9 cellular contexts compared by ENCODE assay signal in genomic region chr1:164651378-164651951, GRCh38.
DNase-seq lines count a peak whose midpoint lies in the region; ATAC-seq, FAIRE-seq and TF ChIP-seq lines count a peak whose summit lies in the region.
"Had no signal": no experiment of that assay in that cellular context is flagged by ENCODE, and none has a peak within 500 bp of the region (broad histone marks: within the 10 kb centered on the region; RNA-seq: fewer than 3 reads in every experiment).

No MANE protein-coding gene starts in this region.

- 49% methylated on average over 13 of the region's 13 CpGs for WGBS in A549 (ENCODE audit: missing lambda C conversion rate)

- TF ChIP-seq POLR2A in A549 (IDR thresholded peaks at IDR 0.05; ENCODE audit: low read length), result no peak

- TF ChIP-seq CTCF in A549 (IDR thresholded peaks at IDR 0.05), result no peak

- H3K9me3 ChIP-seq in A549 (no peaks in the 10 kb centered on the region), mucosa of rectum (ENCODE audit: control insufficient read depth in 2 of 2, low read length in 2 of 2) (no peaks in the 10 kb centered on the region)

- H3K9ac ChIP-seq in mucosa of rectum (ENCODE audit: low read depth in 1 of 2, low read length in 2 of 2), result peak overlapping the region in 1 of 2 donors; percentile 35

- FAIRE-seq in A549 (lab: Jason Lieb, UNC), result no peak

- H3K4me3 ChIP-seq in A549 (no peak overlapping the region), mucosa of rectum (ENCODE audit: low read length in 2 of 2) (peak overlapping the region in 1 of 2 donors; percentile 13)

- H3K27ac ChIP-seq in A549 (peak overlapping the region; percentile 72 to 85), caudate nucleus (ENCODE audit: low read depth, low read length) (peak overlapping the region; percentile 40), mucosa of rectum (ENCODE audit: low read depth in 2 of 2, low read length in 2 of 2) (peak overlapping the region; percentile 76 to 77)

- H3K27me3 ChIP-seq in mucosa of rectum (ENCODE audit: control insufficient read depth in 2 of 2, insufficient read depth in 2 of 2, low read length in 2 of 2), result no peaks in the 10 kb centered on the region

- POLR2A ChIA-PET in A549 (lab: Yijun Ruan, JAX), result no interaction called here

- peak overlapping the region; percentile 48 for H3K4me2 ChIP-seq in A549

- no peak for TF ChIP-seq RAD21 in A549 (conservative IDR thresholded peaks at IDR 0.05 in 1 of 2, IDR thresholded peaks at IDR 0.05 in 1 of 2)

- CTCF ChIA-PET in A549 (lab: Yijun Ruan, JAX), result interaction anchor here (0.6 to 1.5 kb wide), 3 partner anchors 33 to 1044 kb away, joined by 3 to 4 read pairs (median 3); no protein-coding TSS in a partner anchor

- H3K36me3 ChIP-seq in mucosa of rectum (ENCODE audit: control insufficient read depth in 2 of 2, insufficient read depth in 2 of 2, low read length in 2 of 2), result no peaks in the 10 kb centered on the region

- DNase-seq in A549 (ENCODE audit: low read depth in 1 of 2, low spot score in 1 of 2) (peak; percentile 25 to 65), LoVo (ENCODE audit: low spot score) (peak; percentile 72), caudate nucleus (lab: John Stamatoyannopoulos, UW) (no peak), NCI-H510A (lab: John Stamatoyannopoulos, UW) (no peak), NCI-H82 treated with DMSO at 0.1 percent for 48 hours (lab: John Stamatoyannopoulos, UW; ENCODE audit: unreplicated experiment) (no peak)

- ATAC-seq in A549, result peak; percentile 25 to 48; a peak in 3 of 6 replicates
- no peak for ATAC-seq in GM21423 (IDR thresholded peaks at IDR 0.05; ENCODE audit: unreplicated experiment)
- ATAC-seq in GM21381 (IDR thresholded peaks at IDR 0.05; ENCODE audit: unreplicated experiment), result no peak
- ATAC-seq: CD8-positive, alpha-beta T cell had no signal

- H3K4me1 ChIP-seq in A549 (peaks cover 92% of the 10 kb centered on the region), mucosa of rectum (ENCODE audit: control insufficient read depth in 2 of 2, insufficient read depth in 2 of 2, low read length in 2 of 2) (peaks cover 12 to 58% of the 10 kb centered on the region in 2 donors)

- TF ChIP-seq EP300 in A549 (IDR thresholded peaks at IDR 0.05), result no peak

TF ChIP-seq in A549, 52 proteins besides CTCF, POLR2A, EP300 and RAD21:
- TF ChIP-seq RNF2 (IDR thresholded peaks at IDR 0.05; ENCODE audit: borderline replicate concordance, low read depth) (no peak), JUNB (IDR thresholded peaks at IDR 0.05) (0 out of 2 replicates have a peak, but pooled peaks have one; percentile 14)

Comparison
In these comparisons a context has a peak if more than half of its experiments do, and no peak if none do; other contexts are left out.
1. ATAC-seq: peak in A549 (2 of 2); none in GM21423 (single experiment) and GM21381 (single experiment).
2. DNase-seq: peak in A549 (2 of 2) and LoVo (single experiment); none in caudate nucleus (0 of 61), NCI-H510A (single experiment) and NCI-H82 treated with DMSO at 0.1 percent for 48 hours (single experiment).
3. Peak in every context shown above with its lines, with median percentiles within 50 percentile points of each other: H3K27ac ChIP-seq.